ENCODE assay signal across 9 cellular contexts in the genomic region with DNA sequence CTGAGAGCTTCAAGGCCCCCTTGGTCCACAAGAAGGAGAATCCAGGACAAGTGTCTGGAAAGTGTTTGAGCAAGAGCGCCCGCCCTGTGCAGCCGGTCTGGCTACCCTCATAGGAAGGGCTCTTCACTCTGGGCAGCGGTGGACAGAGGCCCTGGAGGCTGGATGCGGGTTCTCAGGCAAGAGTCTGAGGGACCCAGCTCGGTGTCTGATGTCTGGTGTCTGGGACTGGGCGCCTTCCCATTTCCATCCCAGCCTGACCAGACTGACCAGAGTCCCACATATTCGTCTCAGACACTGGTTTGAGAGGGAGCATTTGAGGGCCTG. TPM values are rescaled to one million over a fixed set of nuclear protein-coding genes. Genes with fewer than 3 reads are reported as not detected.
DNase-seq lines count a peak whose midpoint lies in the region; ATAC-seq and TF ChIP-seq lines count a peak whose summit lies in the region.
"Had no signal": no experiment of that assay in that cellular context is flagged by ENCODE, and none has a peak within 500 bp of the region (broad histone marks: within the 10 kb centered on the region; RNA-seq: fewer than 3 reads in every experiment).

No MANE protein-coding gene starts in this region.

- TF ChIP-seq CTCF in nephron (IDR thresholded peaks at IDR 0.05; ENCODE audit: unreplicated experiment in 3 of 3), result no peak
- no peak for TF ChIP-seq CTCF in type B pancreatic cell (conservative IDR thresholded peaks at IDR 0.05)

- H3K4me3 Mint-ChIP-seq in T-helper 2 cell treated with Interferon-gamma antibody and Interleukin-4, amounts not matched to agents 5 μg/mL and 100 μg/mL, for 36 hours, result no peak overlapping the region
- H3K4me3 Mint-ChIP-seq in effector memory CD8-positive, alpha-beta T cell, result no peak overlapping the region
- peak overlapping the region in 1 of 3 experiments; percentile 5 for H3K4me3 Mint-ChIP-seq in nephron
- peak overlapping the region; percentile 74 for H3K4me3 Mint-ChIP-seq in type B pancreatic cell

- DNase-seq in T-helper 2 cell treated with Interferon-gamma antibody and Interleukin-4, amounts not matched to agents 5 μg/mL and 100 μg/mL, for 36 hours (ENCODE audit: low spot score), result no peak
- no peak for DNase-seq in T-helper 2 cell
- DNase-seq in effector memory CD8-positive, alpha-beta T cell, result no peak
- DNase-seq in type B pancreatic cell (ENCODE audit: extremely low spot score, unreplicated experiment), result no peak
- DNase-seq in NCI-H69 (lab: John Stamatoyannopoulos, UW), result no peak
- DNase-seq: stimulated activated naive CD4-positive, alpha-beta T cell had no signal

- peaks cover 20% of the 10 kb centered on the region for H3K36me3 Mint-ChIP-seq in T-helper 2 cell treated with Interferon-gamma antibody and Interleukin-4, amounts not matched to agents 5 μg/mL and 100 μg/mL, for 36 hours (ENCODE audit: low read depth)
- peaks cover 10% of the 10 kb centered on the region for H3K36me3 Mint-ChIP-seq in effector memory CD8-positive, alpha-beta T cell (ENCODE audit: insufficient read depth)
- H3K36me3 Mint-ChIP-seq in nephron (ENCODE audit: low read depth), result peaks cover 4% of the 10 kb centered on the region
- H3K36me3 Mint-ChIP-seq in type B pancreatic cell, result peaks cover 9% of the 10 kb centered on the region

- peak overlapping the region; percentile 71 for H3K27ac Mint-ChIP-seq in T-helper 2 cell treated with Interferon-gamma antibody and Interleukin-4, amounts not matched to agents 5 μg/mL and 100 μg/mL, for 36 hours
- H3K27ac Mint-ChIP-seq in effector memory CD8-positive, alpha-beta T cell, result peak overlapping the region; percentile 1 to 81
- H3K27ac Mint-ChIP-seq in nephron (peak overlapping the region; percentile 62 to 81 (median 63)), type B pancreatic cell (peak overlapping the region; percentile 95)

- H3K27me3 Mint-ChIP-seq in T-helper 2 cell treated with Interferon-gamma antibody and Interleukin-4, amounts not matched to agents 5 μg/mL and 100 μg/mL, for 36 hours (ENCODE audit: low read depth), result no peaks in the 10 kb centered on the region
- no peaks in the 10 kb centered on the region for H3K27me3 Mint-ChIP-seq in effector memory CD8-positive, alpha-beta T cell
- H3K27me3 Mint-ChIP-seq in nephron (ENCODE audit: low read depth) (no peaks in the 10 kb centered on the region), type B pancreatic cell (no peaks in the 10 kb centered on the region)

- no peak for ATAC-seq in effector memory CD8-positive, alpha-beta T cell (replicated peaks)
- no peak for ATAC-seq in GM21360 (IDR thresholded peaks at IDR 0.05; ENCODE audit: unreplicated experiment)
- ATAC-seq in HG02571 (IDR thresholded peaks at IDR 0.05; ENCODE audit: unreplicated experiment), result no peak

- no peaks in the 10 kb centered on the region for H3K9me3 Mint-ChIP-seq in T-helper 2 cell treated with Interferon-gamma antibody and Interleukin-4, amounts not matched to agents 5 μg/mL and 100 μg/mL, for 36 hours
- H3K9me3 Mint-ChIP-seq in effector memory CD8-positive, alpha-beta T cell, result no peaks in the 10 kb centered on the region
- no peaks in the 10 kb centered on the region for H3K9me3 Mint-ChIP-seq in nephron
- no peaks in the 10 kb centered on the region for H3K9me3 Mint-ChIP-seq in type B pancreatic cell

- peaks cover 63% of the 10 kb centered on the region for H3K4me1 Mint-ChIP-seq in T-helper 2 cell treated with Interferon-gamma antibody and Interleukin-4, amounts not matched to agents 5 μg/mL and 100 μg/mL, for 36 hours (ENCODE audit: low read depth)
- H3K4me1 Mint-ChIP-seq in effector memory CD8-positive, alpha-beta T cell (ENCODE audit: low read depth in 2 of 2), result peaks cover 63 to 64% of the 10 kb centered on the region in 2 donors
- H3K4me1 Mint-ChIP-seq in nephron, result peaks cover 40% of the 10 kb centered on the region
- peaks cover 33% of the 10 kb centered on the region for H3K4me1 Mint-ChIP-seq in type B pancreatic cell (ENCODE audit: unreplicated experiment)

RNA-seq across cellular contexts. Expression of gene HK1, which starts 59.8 kb away (rescaled TPM):
- 60.8 and 87.9 TPM in 2 replicates for total RNA-seq in type B pancreatic cell (ENCODE audit: low replicate concordance)

Comparison
In these comparisons a context has a peak if more than half of its experiments do, and no peak if none do; other contexts are left out.
1. H3K27ac Mint-ChIP-seq: peak in every context shown above with its lines; median percentile 95 in type B pancreatic cell; 71 in T-helper 2 cell treated with Interferon-gamma antibody and Interleukin-4, amounts not matched to agents 5 μg/mL and 100 μg/mL, for 36 hours; 63 in nephron; 41 in effector memory CD8-positive, alpha-beta T cell.